ENCODE assay signal across 19 cellular contexts in genomic region chr22:46163498-46163897, GRCh38. TPM values are rescaled to one million over a fixed set of nuclear protein-coding genes. Genes with fewer than 3 reads are reported as not detected.
DNase-seq lines count a peak whose midpoint lies in the region; ATAC-seq and TF ChIP-seq lines count a peak whose summit lies in the region.
"Had no signal": no experiment of that assay in that cellular context is flagged by ENCODE, and none has a peak within 500 bp of the region (broad histone marks: within the 10 kb centered on the region; RNA-seq: fewer than 3 reads in every experiment).

No MANE protein-coding gene starts in this region.

- no peaks in the 10 kb centered on the region for H3K9me3 ChIP-seq in tibial artery
- H3K9me3 ChIP-seq: A549, Caco-2, MG63 had no signal

- DNase-seq in Daoy (ENCODE audit: low read depth): peak; percentile 31
- DNase-seq in WTC11 (ENCODE audit: low spot score): no peak
- no peak for DNase-seq in natural killer cell treated with Interleukin-12 subunit alpha and Interleukin-12 subunit beta and Interleukin-15 and Interleukin-18, amount 100 ng/mL, for 72 hours (ENCODE audit: low spot score)
- no peak for DNase-seq in NCI-H446 treated with DMSO at 0.1 percent for 48 hours (lab: John Stamatoyannopoulos, UW)
- no peak for DNase-seq in NCI-H1930 (lab: John Stamatoyannopoulos, UW)
- DNase-seq in tibial artery: no peak
- DNase-seq: Caco-2; CD4-positive, alpha-beta T cell; DMS 273 treated with DMSO at 0.1 percent for 48 hours; GDM1; Kasumi-1; MG63; NCI-H1436; NCI-H2171; NCI-H524 treated with DMSO at 0.1 percent for 48 hours had no signal

- no peak for TF ChIP-seq CTCF in 22Rv1 (IDR thresholded peaks at IDR 0.05)
- TF ChIP-seq CTCF in WTC11 (IDR thresholded peaks at IDR 0.05): no peak
- no peak for TF ChIP-seq CTCF in tibial artery (IDR thresholded peaks at IDR 0.05)

- no peak overlapping the region for H3K4me3 ChIP-seq in tibial artery
- H3K4me3 ChIP-seq: A549, MG63 had no signal

- H3K27ac ChIP-seq in 22Rv1 (peak overlapping the region; percentile 28), tibial artery (no peak overlapping the region)
- H3K27ac ChIP-seq: A549 had no signal

- peaks cover 0 to 6% (median 0%) of the 10 kb centered on the region in 4 donors for H3K4me1 ChIP-seq in tibial artery

- CTCF ChIA-PET in WTC11 (lab: Charles Lee): no interaction called here

- no peaks in the 10 kb centered on the region for H3K4me1 Mint-ChIP-seq in WTC11
- peaks cover 11 to 21% of the 10 kb centered on the region in 2 donors for H3K4me1 Mint-ChIP-seq in natural killer cell treated with Interleukin-12 subunit alpha and Interleukin-12 subunit beta and Interleukin-15 and Interleukin-18, amount 100 ng/mL, for 72 hours (ENCODE audit: low read depth in 2 of 2)
- H3K4me1 Mint-ChIP-seq: B cell had no signal

- 0 out of 2 replicates have a peak overlapping the region, but pooled peaks have one; percentile 75 for H3K27ac Mint-ChIP-seq in WTC11
- H3K27ac Mint-ChIP-seq in natural killer cell treated with Interleukin-12 subunit alpha and Interleukin-12 subunit beta and Interleukin-15 and Interleukin-18, amount 100 ng/mL, for 72 hours: peak overlapping the region in 1 of 2 donors; percentile 57
- H3K27ac Mint-ChIP-seq: B cell; CD4-positive, alpha-beta T cell had no signal

- intact Hi-C loops in tibial artery (cut with DNase I; ENCODE audit: low total_unique reads): no loop called here

- no peaks in the 10 kb centered on the region for H3K27me3 ChIP-seq in tibial artery
- H3K27me3 ChIP-seq: MG63 had no signal

- ATAC-seq in WTC11 (no peak), GM19395 (IDR thresholded peaks at IDR 0.05; ENCODE audit: unreplicated experiment) (no peak)
- ATAC-seq in natural killer cell treated with Interleukin-12 subunit alpha and Interleukin-12 subunit beta and Interleukin-15 and Interleukin-18, amount 100 ng/mL, for 72 hours: peak; percentile 62 to 65

- POLR2A ChIA-PET in WTC11 (lab: Charles Lee): no interaction called here

- peaks cover 0 to 25% (median 11%) of the 10 kb centered on the region in 3 donors for H3K36me3 ChIP-seq in tibial artery
- H3K36me3 ChIP-seq: MG63 had no signal

- no peak overlapping the region for H3K4me3 Mint-ChIP-seq in WTC11
- H3K4me3 Mint-ChIP-seq in natural killer cell treated with Interleukin-12 subunit alpha and Interleukin-12 subunit beta and Interleukin-15 and Interleukin-18, amount 100 ng/mL, for 72 hours: no peak overlapping the region
- H3K4me3 Mint-ChIP-seq: B cell; CD4-positive, alpha-beta T cell had no signal

- no peaks in the 10 kb centered on the region for H3K36me3 Mint-ChIP-seq in WTC11
- peaks cover 5% of the 10 kb centered on the region for H3K36me3 Mint-ChIP-seq in natural killer cell treated with Interleukin-12 subunit alpha and Interleukin-12 subunit beta and Interleukin-15 and Interleukin-18, amount 100 ng/mL, for 72 hours

- no peaks in the 10 kb centered on the region for H3K9me3 Mint-ChIP-seq in WTC11
- no peaks in the 10 kb centered on the region for H3K9me3 Mint-ChIP-seq in natural killer cell treated with Interleukin-12 subunit alpha and Interleukin-12 subunit beta and Interleukin-15 and Interleukin-18, amount 100 ng/mL, for 72 hours
- H3K9me3 Mint-ChIP-seq: CD4-positive, alpha-beta T cell had no signal

- no peaks in the 10 kb centered on the region for H3K27me3 Mint-ChIP-seq in WTC11 (ENCODE audit: low read depth)
- no peaks in the 10 kb centered on the region for H3K27me3 Mint-ChIP-seq in natural killer cell treated with Interleukin-12 subunit alpha and Interleukin-12 subunit beta and Interleukin-15 and Interleukin-18, amount 100 ng/mL, for 72 hours
- H3K27me3 Mint-ChIP-seq: B cell; CD4-positive, alpha-beta T cell had no signal

TF ChIP-seq in WTC11, 78 proteins besides CTCF, POLR2A, EP300 and RAD21:
- TF ChIP-seq ZNF232 (CRISPR knock-in tag; IDR thresholded peaks at IDR 0.05): no peak
- TF ChIP-seq ZNF121 (CRISPR knock-in tag; IDR thresholded peaks at IDR 0.05): no peak
- no peak for TF ChIP-seq ZMAT4 (CRISPR knock-in tag; IDR thresholded peaks at IDR 0.05)
- TF ChIP-seq RORB (CRISPR knock-in tag; IDR thresholded peaks at IDR 0.05): no peak
- TF ChIP-seq USF2 (CRISPR knock-in tag; IDR thresholded peaks at IDR 0.05): no peak
- no peak for TF ChIP-seq NFATC4 (CRISPR knock-in tag; IDR thresholded peaks at IDR 0.05)
- no peak for TF ChIP-seq ARID4B (CRISPR knock-in tag; IDR thresholded peaks at IDR 0.05; ENCODE audit: borderline replicate concordance)
- TF ChIP-seq KAT7 (CRISPR knock-in tag; IDR thresholded peaks at IDR 0.05; ENCODE audit: borderline replicate concordance): no peak
- TF ChIP-seq PRDM15 (CRISPR knock-in tag; IDR thresholded peaks at IDR 0.05): no peak
- no peak for TF ChIP-seq SP1 (CRISPR knock-in tag; conservative IDR thresholded peaks at IDR 0.05)
- TF ChIP-seq CREM (CRISPR knock-in tag; IDR thresholded peaks at IDR 0.05): no peak
- no peak for TF ChIP-seq SMAD3 (CRISPR knock-in tag; IDR thresholded peaks at IDR 0.05; ENCODE audit: borderline replicate concordance)
- no peak for TF ChIP-seq ZNF219 (CRISPR knock-in tag; IDR thresholded peaks at IDR 0.05; ENCODE audit: borderline replicate concordance)
- TF ChIP-seq MXD4 (CRISPR knock-in tag; IDR thresholded peaks at IDR 0.05; ENCODE audit: borderline replicate concordance): no peak

RNA-seq across cellular contexts. Expression of gene PPARA, which starts 13.2 kb away (rescaled TPM):
- total RNA-seq in Daoy (2014; rRNA removed; shearing (Covaris generic)): 1.3 and 1.7 TPM in 2 replicates
- total RNA-seq in WTC11 (2021): 8.5 to 10.1 TPM (median 9.3 TPM) in 3 replicates
- total RNA-seq in natural killer cell treated with Interleukin-12 subunit alpha and Interleukin-12 subunit beta and Interleukin-15 and Interleukin-18, amount 100 ng/mL, for 72 hours: 10 to 100 TPM; 31.7 to 36.1 TPM

Comparison
In these comparisons a context has a peak if more than half of its experiments do, and no peak if none do; other contexts are left out.
1. ATAC-seq: peak in natural killer cell treated with Interleukin-12 subunit alpha and Interleukin-12 subunit beta and Interleukin-15 and Interleukin-18, amount 100 ng/mL, for 72 hours (2 of 2); none in WTC11 (single experiment) and GM19395 (single experiment).